ENCODE assay signal across 11 cellular contexts in genomic region chr1:84156210-84156621, GRCh38. TPM values are rescaled to one million over a fixed set of nuclear protein-coding genes. Genes with fewer than 3 reads are reported as not detected.
DNase-seq lines count a peak whose midpoint lies in the region; ATAC-seq and TF ChIP-seq lines count a peak whose summit lies in the region.
"Had no signal": no experiment of that assay in that cellular context is flagged by ENCODE, and none has a peak within 500 bp of the region (broad histone marks: within the 10 kb centered on the region; RNA-seq: fewer than 3 reads in every experiment).

No MANE protein-coding gene starts in this region.

- H3K9ac ChIP-seq in mesenchymal stem cell (ENCODE audit: low read length): no peak overlapping the region

- H2BK15ac ChIP-seq in mesenchymal stem cell (ENCODE audit: low read depth, poor library complexity, severe bottlenecking): no peak overlapping the region

- no peak overlapping the region for H2BK5ac ChIP-seq in mesenchymal stem cell (ENCODE audit: low read depth, low read length, poor library complexity, severe bottlenecking)

- no peak overlapping the region for H3K4me2 ChIP-seq in mesenchymal stem cell (ENCODE audit: low read length, poor library complexity, severe bottlenecking)

- H3K4me1 Mint-ChIP-seq in activated naive CD8-positive, alpha-beta T cell (ENCODE audit: low read depth): peaks cover 92% of the 10 kb centered on the region
- H3K4me1 Mint-ChIP-seq in Caco-2 (ENCODE audit: low read depth, unreplicated experiment): no peaks in the 10 kb centered on the region

- no peak overlapping the region for H3K4me3 ChIP-seq in mesenchymal stem cell (ENCODE audit: insufficient read depth in 1 of 2, low read depth in 1 of 2, low read length in 2 of 2)
- H3K4me3 ChIP-seq in Caco-2 (ENCODE audit: low read depth, low read length): no peak overlapping the region
- H3K4me3 ChIP-seq in body of pancreas: no peak overlapping the region
- H3K4me3 ChIP-seq: heart left ventricle, K562 had no signal

- H4K91ac ChIP-seq in mesenchymal stem cell (ENCODE audit: low read length): no peak overlapping the region

- peak overlapping the region; percentile 71 for H3K4me3 Mint-ChIP-seq in activated naive CD8-positive, alpha-beta T cell
- H3K4me3 Mint-ChIP-seq in Caco-2 (ENCODE audit: unreplicated experiment): no peak overlapping the region

- no peaks in the 10 kb centered on the region for H3K27me3 ChIP-seq in mesenchymal stem cell (ENCODE audit: control insufficient read depth in 1 of 2, insufficient read depth in 1 of 2, low read length in 2 of 2)
- no peaks in the 10 kb centered on the region for H3K27me3 ChIP-seq in Caco-2 (replicated peaks; ENCODE audit: control insufficient read depth, insufficient read depth, low read length)
- no peaks in the 10 kb centered on the region for H3K27me3 ChIP-seq in body of pancreas
- H3K27me3 ChIP-seq: heart left ventricle had no signal

- H2BK120ac ChIP-seq in mesenchymal stem cell (ENCODE audit: low read depth, low read length): no peak overlapping the region

- H2AFZ ChIP-seq in mesenchymal stem cell (ENCODE audit: low read depth, low read length): no peak overlapping the region

- H3K79me1 ChIP-seq in mesenchymal stem cell (replicated peaks; ENCODE audit: low read length, poor library complexity, severe bottlenecking): peaks cover 5% of the 10 kb centered on the region

- H2AK5ac ChIP-seq in mesenchymal stem cell (ENCODE audit: low read length, severe bottlenecking): no peak overlapping the region

- H3K9me3 Mint-ChIP-seq in activated naive CD8-positive, alpha-beta T cell (ENCODE audit: low read depth): peaks cover 3% of the 10 kb centered on the region
- no peaks in the 10 kb centered on the region for H3K9me3 Mint-ChIP-seq in Caco-2 (ENCODE audit: unreplicated experiment)

- 33% methylated on average over 1 of the region's 2 CpGs for WGBS in mesenchymal stem cell
- 59 to 70% methylated on average over 2 of the region's 2 CpGs for WGBS in body of pancreas, 2 donors

- CTCF ChIA-PET in Caco-2 (lab: Charles Lee): no interaction called here

- POLR2A ChIA-PET in Caco-2 (lab: Charles Lee): no interaction called here

- peak overlapping the region; percentile 95 for H3K27ac Mint-ChIP-seq in activated naive CD8-positive, alpha-beta T cell
- H3K27ac Mint-ChIP-seq in Caco-2 (ENCODE audit: unreplicated experiment): no peak overlapping the region

- H3K36me3 ChIP-seq in mesenchymal stem cell (ENCODE audit: control insufficient read depth in 1 of 2, insufficient read depth in 2 of 2, low read depth in 1 of 2, low read length in 2 of 2): no peaks in the 10 kb centered on the region
- no peaks in the 10 kb centered on the region for H3K36me3 ChIP-seq in Caco-2 (ENCODE audit: control insufficient read depth, insufficient read depth, low read length)
- H3K36me3 ChIP-seq in body of pancreas (replicated peaks in 1 of 2; ENCODE audit: insufficient read depth in 1 of 2, low read depth in 2 of 2): no peaks in the 10 kb centered on the region
- H3K36me3 ChIP-seq: heart left ventricle had no signal

- no peak overlapping the region for H2BK12ac ChIP-seq in mesenchymal stem cell (ENCODE audit: low read length in 2 of 2)

- H3K36me3 Mint-ChIP-seq in activated naive CD8-positive, alpha-beta T cell: peaks cover 34% of the 10 kb centered on the region
- no peaks in the 10 kb centered on the region for H3K36me3 Mint-ChIP-seq in Caco-2 (ENCODE audit: insufficient read depth, unreplicated experiment)

- H3K4me1 ChIP-seq in mesenchymal stem cell (ENCODE audit: control insufficient read depth, insufficient read depth, low read depth, low read length) (peaks cover 1% of the 10 kb centered on the region), Caco-2 (no peaks in the 10 kb centered on the region), body of pancreas (no peaks in the 10 kb centered on the region)

- H3K27me3 Mint-ChIP-seq in activated naive CD8-positive, alpha-beta T cell: no peaks in the 10 kb centered on the region
- H3K27me3 Mint-ChIP-seq in Caco-2 (ENCODE audit: insufficient read depth, unreplicated experiment): no peaks in the 10 kb centered on the region

- H4K8ac ChIP-seq in mesenchymal stem cell (ENCODE audit: low read length): no peak overlapping the region

- no peak overlapping the region for H3K4ac ChIP-seq in mesenchymal stem cell (ENCODE audit: low read depth in 1 of 2, low read length in 2 of 2)

- H3K23ac ChIP-seq in mesenchymal stem cell (ENCODE audit: low read length in 2 of 2): no peak overlapping the region

- in situ Hi-C loops in Caki2 (cut with HindIII; ENCODE audit: low pct_unique_long_range_greater_than_20kb, low sequenced_read_pairs): no loop called here

- H3K27ac ChIP-seq in mesenchymal stem cell (ENCODE audit: low read length, poor library complexity, severe bottlenecking) (peak overlapping the region; percentile 15), body of pancreas (no peak overlapping the region)
- H3K27ac ChIP-seq: heart left ventricle had no signal

- H3K18ac ChIP-seq in mesenchymal stem cell (ENCODE audit: low read depth in 1 of 2, low read length in 2 of 2): no peak overlapping the region

- no peak for TF ChIP-seq POLR2A in body of pancreas (IDR thresholded peaks at IDR 0.05)

- ATAC-seq in body of pancreas: no peak
- ATAC-seq: K562 had no signal

- intact Hi-C loops in Caco-2 (cut with micrococcal nuclease; ENCODE audit: unreplicated experiment): no loop called here
- intact Hi-C loops in body of pancreas (cut with DNase I): no loop called here

- no peaks in the 10 kb centered on the region for H3K9me3 ChIP-seq in mesenchymal stem cell (ENCODE audit: control insufficient read depth, low read length)
- H3K9me3 ChIP-seq in Caco-2: no peaks in the 10 kb centered on the region
- H3K9me3 ChIP-seq in body of pancreas: no peaks in the 10 kb centered on the region
- H3K9me3 ChIP-seq: heart left ventricle had no signal

- H3K14ac ChIP-seq in mesenchymal stem cell (ENCODE audit: low read length in 2 of 2): no peak overlapping the region

- TF ChIP-seq CTCF in Caco-2 (IDR thresholded peaks at IDR 0.05; ENCODE audit: insufficient read depth in 1 of 2, low read depth in 1 of 2, low read length in 1 of 2, severe bottlenecking in 1 of 2, unreplicated experiment in 1 of 2): no peak
- TF ChIP-seq CTCF in body of pancreas (IDR thresholded peaks at IDR 0.05): no peak

- BruUV-seq in Caco-2 (replicated peaks; lab: Mats Ljungman, UMichigan): no TSS peak

- peak; percentile 89 for DNase-seq in Caki2 (ENCODE audit: low read depth)
- peak; percentile 58 for DNase-seq in HS-5 (ENCODE audit: low read depth)
- peak; percentile 59 for DNase-seq in mesenchymal stem cell
- DNase-seq in Caco-2: no peak
- DNase-seq in body of pancreas: no peak
- no peak for DNase-seq in cortex of kidney (lab: John Stamatoyannopoulos, UW)
- DNase-seq in globus pallidus (ENCODE audit: low spot score): no peak
- DNase-seq: activated CD4-positive, CD25-positive, alpha-beta regulatory T cell; heart left ventricle had no signal

RNA-seq across cellular contexts. Expression of gene PRKACB, which starts 12.1 kb away (rescaled TPM):
- total RNA-seq in Caki2 (2014; rRNA removed; shearing (Covaris generic); ENCODE audit: low replicate concordance): 6.1 and 8.7 TPM in 2 replicates
- 22.1 TPM for polyA plus RNA-seq in mesenchymal stem cell (2013, experiment 1 of 2)
- polyA plus RNA-seq in mesenchymal stem cell (2013, experiment 2 of 2): 22.0 TPM
- total RNA-seq in Caco-2 (2022) (3.2 and 3.4 TPM in 2 replicates), body of pancreas (10 to 100 TPM in 1 of 2 donors, 1 to 10 TPM in 1; 9.6 to 18.2 TPM)

Comparison
In these comparisons a context has a peak if more than half of its experiments do, and no peak if none do; other contexts are left out.
1. DNase-seq: peak in Caki2 (single experiment), HS-5 (single experiment) and mesenchymal stem cell (single experiment); none in Caco-2 (0 of 2), body of pancreas (0 of 4), cortex of kidney (single experiment) and globus pallidus (single experiment).